Comparison of ENCODE assay signal across 9 cellular contexts in genomic region chr4:26372525-26373172, GRCh38. TPM values are rescaled to one million over a fixed set of nuclear protein-coding genes. Genes with fewer than 3 reads are reported as not detected.
A peak's percentile ranks its signal among the peaks of the same experiment; 100 is the strongest.
DNase-seq lines count a peak whose midpoint lies in the region; ATAC-seq and TF ChIP-seq lines count a peak whose summit lies in the region.
"Had no signal": no experiment of that assay in that cellular context is flagged by ENCODE, and none has a peak within 500 bp of the region (broad histone marks: within the 10 kb centered on the region; RNA-seq: fewer than 3 reads in every experiment).

No MANE protein-coding gene starts in this region.

- H3K27ac Mint-ChIP-seq in H9: peak overlapping the region; percentile 0 to 72 (median 3); a peak in 4 of 7 replicates
- H3K27ac Mint-ChIP-seq in naive thymus-derived CD8-positive, alpha-beta T cell: peak overlapping the region in 2 of 10 donors; percentile 6 to 77

- H3K23ac ChIP-seq in H9 (ENCODE audit: insufficient read length, low read depth, low read length): no peak overlapping the region

- peaks cover 8% of the 10 kb centered on the region; the same call in 1 of the 2 replicates for H3K4me1 ChIP-seq in H9 (ENCODE audit: insufficient read depth, low read length)
- peaks cover 16% of the 10 kb centered on the region for H3K4me1 ChIP-seq in Loucy (ENCODE audit: insufficient read depth, low read length, poor library complexity, severe bottlenecking)
- peaks cover 22% of the 10 kb centered on the region for H3K4me1 ChIP-seq in mammary epithelial cell (ENCODE audit: insufficient read depth, low read length)
- peaks cover 23 to 26% of the 10 kb centered on the region in 2 donors for H3K4me1 ChIP-seq in gastrocnemius medialis

- H3K9me3 ChIP-seq in H9 (ENCODE audit: control insufficient read depth, low read depth, low read length) (no peaks in the 10 kb centered on the region), Loucy (ENCODE audit: insufficient read depth, low read depth, low read length) (no peaks in the 10 kb centered on the region), mammary epithelial cell (replicated peaks; ENCODE audit: insufficient read depth, low read length) (no peaks in the 10 kb centered on the region), gastrocnemius medialis (no peaks in the 10 kb centered on the region)
- H3K9me3 ChIP-seq: heart left ventricle had no signal

- no peak overlapping the region for H2BK120ac ChIP-seq in H9 (ENCODE audit: low read depth, low read length, poor library complexity, severe bottlenecking)

- H3K36me3 ChIP-seq in Loucy (ENCODE audit: insufficient read depth, low read length) (no peaks in the 10 kb centered on the region; the same call in 1 of the 2 replicates), mammary epithelial cell (ENCODE audit: insufficient read depth, low read length) (no peaks in the 10 kb centered on the region), gastrocnemius medialis (no peaks in the 10 kb centered on the region)

- peaks cover 60% of the 10 kb centered on the region for H3K79me2 ChIP-seq in H9 (ENCODE audit: insufficient read depth, low read length)
- H3K79me2 ChIP-seq in Loucy (ENCODE audit: insufficient read depth, low read length): peaks cover 80% of the 10 kb centered on the region
- H3K79me2 ChIP-seq in mammary epithelial cell (ENCODE audit: insufficient read depth, low read length): peaks cover 56% of the 10 kb centered on the region

- no peaks in the 10 kb centered on the region for H4K20me1 ChIP-seq in H9 (ENCODE audit: control insufficient read depth, insufficient read depth, insufficient read length)
- H4K20me1 ChIP-seq in Loucy (ENCODE audit: insufficient read depth, low read length, poor library complexity, severe bottlenecking): peaks cover 98% of the 10 kb centered on the region
- no peaks in the 10 kb centered on the region for H4K20me1 ChIP-seq in mammary epithelial cell (ENCODE audit: insufficient read depth, low read length)

- H4K5ac ChIP-seq in H9 (ENCODE audit: insufficient read length, low read depth, low read length): no peak overlapping the region

- no peak overlapping the region for H4K8ac ChIP-seq in H9 (replicated peaks; ENCODE audit: insufficient read length, low read depth, low read length)

- H3K27ac ChIP-seq in H9 (ENCODE audit: insufficient read length, low read depth, low read length): no peak overlapping the region
- no peak overlapping the region for H3K27ac ChIP-seq in mammary epithelial cell (ENCODE audit: insufficient read depth, low read depth, low read length)
- H3K27ac ChIP-seq in gastrocnemius medialis: no peak overlapping the region
- H3K27ac ChIP-seq: heart left ventricle had no signal

- CTCF ChIA-PET in mammary epithelial cell (lab: Charles Lee; ENCODE audit: low non-redundant PET): interaction anchor here (0.7 kb wide), 2 partner anchors 245 to 350 kb away, joined by 3 to 5 read pairs; no protein-coding TSS in a partner anchor

- BruUV-seq in mammary epithelial cell (replicated peaks; lab: Mats Ljungman, UMichigan): no TSS peak

- no peak overlapping the region for H2BK12ac ChIP-seq in H9 (ENCODE audit: insufficient read length, low read depth, low read length)

- no peaks in the 10 kb centered on the region for H3K9me3 Mint-ChIP-seq in H9
- H3K9me3 Mint-ChIP-seq in naive thymus-derived CD8-positive, alpha-beta T cell: no peaks in the 10 kb centered on the region

- peaks cover 6% of the 10 kb centered on the region for H3F3A ChIP-seq in Loucy (ENCODE audit: low read depth)

- H2BK5ac ChIP-seq in H9 (ENCODE audit: insufficient read length, low read length): no peak overlapping the region

- H3K4me3 Mint-ChIP-seq in H9: no peak overlapping the region
- H3K4me3 Mint-ChIP-seq in naive thymus-derived CD8-positive, alpha-beta T cell: peak overlapping the region in 5 of 10 donors; percentile 4 to 49 (median 44)

- peaks cover 0 to 8% (median 0%) of the 10 kb centered on the region in 3 experiments; a peak in 3 of 7 replicates for H3K36me3 Mint-ChIP-seq in H9 (ENCODE audit: insufficient read depth in 1 of 3, low read depth in 3 of 3)
- peaks cover 0 to 25% (median 16%) of the 10 kb centered on the region in 3 donors for H3K36me3 Mint-ChIP-seq in naive thymus-derived CD8-positive, alpha-beta T cell

- no peak overlapping the region for H4K91ac ChIP-seq in H9 (ENCODE audit: insufficient read length, low read depth, low read length)

- peaks cover 53 to 57% of the 10 kb centered on the region in 2 experiments for H3K4me1 Mint-ChIP-seq in H9
- peaks cover 19 to 55% (median 44%) of the 10 kb centered on the region in 4 donors for H3K4me1 Mint-ChIP-seq in naive thymus-derived CD8-positive, alpha-beta T cell

- dilution Hi-C loops in mammary epithelial cell (cut with HindIII; ENCODE audit: low sequenced_read_pairs): no loop called here

- H2AFZ ChIP-seq in H9 (ENCODE audit: low read length) (no peak overlapping the region), Loucy (ENCODE audit: low read length) (no peak overlapping the region), mammary epithelial cell (ENCODE audit: low read depth, low read length) (no peak overlapping the region)

- ATAC-seq in naive thymus-derived CD8-positive, alpha-beta T cell: peak; percentile 93 to 94
- ATAC-seq in gastrocnemius medialis: no peak

- no peaks in the 10 kb centered on the region for H3K27me3 Mint-ChIP-seq in H9 (ENCODE audit: low read depth)
- H3K27me3 Mint-ChIP-seq in naive thymus-derived CD8-positive, alpha-beta T cell: peaks cover 0 to 6% (median 4%) of the 10 kb centered on the region in 5 donors

- in situ Hi-C loops in mammary epithelial cell (cut with MboI; ENCODE audit: low sequenced_read_pairs in 2 of 2) (no loop called here), gastrocnemius medialis (cut with MboI; ENCODE audit: low sequenced_read_pairs in 4 of 4) (no loop called here)

- intact Hi-C loops in mammary epithelial cell (cut with micrococcal nuclease): no loop called here
- intact Hi-C loops in gastrocnemius medialis (cut with DNase I; ENCODE audit: low total_unique reads): no loop called here

- no peak overlapping the region for H2BK15ac ChIP-seq in H9 (ENCODE audit: low read depth, low read length)

- no peaks in the 10 kb centered on the region for H3K27me3 ChIP-seq in H9 (ENCODE audit: insufficient read depth, low read length)
- H3K27me3 ChIP-seq in Loucy (ENCODE audit: insufficient read depth, low read length, poor library complexity, severe bottlenecking): no peaks in the 10 kb centered on the region
- no peaks in the 10 kb centered on the region for H3K27me3 ChIP-seq in mammary epithelial cell (ENCODE audit: insufficient read depth, low read length)
- no peaks in the 10 kb centered on the region for H3K27me3 ChIP-seq in gastrocnemius medialis
- H3K27me3 ChIP-seq: heart left ventricle had no signal

- H3K4me2 ChIP-seq in H9 (ENCODE audit: insufficient read depth, insufficient read length, low read length): no peak overlapping the region
- H3K4me2 ChIP-seq in Loucy (ENCODE audit: low read depth, low read length, poor library complexity, severe bottlenecking): peak overlapping the region; percentile 47
- no peak overlapping the region for H3K4me2 ChIP-seq in mammary epithelial cell (ENCODE audit: insufficient read depth, low read depth, low read length)

- WGBS in H9 (ENCODE audit: extremely low coverage, insufficient read length, low lambda C conversion rate): no CpG with 5 or more reads among the region's 5 CpGs
- 26% methylated on average over 4 of the region's 5 CpGs for WGBS in mammary epithelial cell (ENCODE audit: low coverage, missing lambda C conversion rate)

- H2AK5ac ChIP-seq in H9 (ENCODE audit: insufficient read length, low read length): no peak overlapping the region

- TF ChIP-seq POLR2A in gastrocnemius medialis (IDR thresholded peaks at IDR 0.05): no peak

- H3K56ac ChIP-seq in H9 (ENCODE audit: insufficient read length, low read depth, low read length): no peak overlapping the region

- DNase-seq in NCI-H2196 (lab: John Stamatoyannopoulos, UW; ENCODE audit: unreplicated experiment) (peak; percentile 52), NCI-H2196 treated with DMSO at 0.1 percent for 48 hours (lab: John Stamatoyannopoulos, UW; ENCODE audit: unreplicated experiment) (no peak), H9 (no peak), T follicular helper cell (ENCODE audit: low read depth) (peak; percentile 9), mammary epithelial cell (peak; percentile 48), gastrocnemius medialis (no peak)
- DNase-seq in naive thymus-derived CD8-positive, alpha-beta T cell: peak in 9 of 10 donors; percentile 10 to 77 (median 65)

- H3K9me2 ChIP-seq in Loucy (replicated peaks; ENCODE audit: low read depth, low read length): no peaks in the 10 kb centered on the region

- no peak overlapping the region for H3K18ac ChIP-seq in H9 (ENCODE audit: insufficient read length, low read depth, low read length)

- H3K4me3 ChIP-seq in Loucy (ENCODE audit: low read length, poor library complexity, severe bottlenecking) (no peak overlapping the region), mammary epithelial cell (replicated peaks in 1 of 3; ENCODE audit: insufficient read depth in 1 of 3, low read depth in 2 of 3, low read length in 3 of 3) (no peak overlapping the region), gastrocnemius medialis (no peak overlapping the region)
- H3K4me3 ChIP-seq: heart left ventricle had no signal

- H3K4ac ChIP-seq in H9 (ENCODE audit: low read depth, low read length): no peak overlapping the region

- no peaks in the 10 kb centered on the region for H3K79me1 ChIP-seq in H9 (ENCODE audit: insufficient read depth, low read depth, low read length, poor library complexity, severe bottlenecking)

- H3K9ac ChIP-seq in H9 (ENCODE audit: extremely low read depth, insufficient read length, low read length) (no peak overlapping the region), Loucy (ENCODE audit: low read depth, low read length, poor library complexity, severe bottlenecking) (no peak overlapping the region), mammary epithelial cell (ENCODE audit: insufficient read depth, low read length) (no peak overlapping the region)

- POLR2A ChIA-PET in naive thymus-derived CD8-positive, alpha-beta T cell (lab: Charles Lee): no interaction called here

- no peak overlapping the region for H2BK20ac ChIP-seq in H9 (ENCODE audit: low read depth, low read length, poor library complexity, severe bottlenecking)

- TF ChIP-seq CTCF in H9 (conservative IDR thresholded peaks at IDR 0.05) (no peak), Loucy (conservative IDR thresholded peaks at IDR 0.05; ENCODE audit: low read length) (no peak), mammary epithelial cell (conservative IDR thresholded peaks at IDR 0.05 in 1 of 2, IDR thresholded peaks at IDR 0.05 in 1 of 2; ENCODE audit: extremely low read depth in 1 of 2, insufficient read depth in 1 of 2, low read depth in 1 of 2, low read length in 2 of 2) (no peak), gastrocnemius medialis (IDR thresholded peaks at IDR 0.05 in 4 of 5, conservative IDR thresholded peaks at IDR 0.05 in 1 of 5) (no peak)

- no peak overlapping the region for H3T11ph ChIP-seq in H9 (ENCODE audit: low read length)

- H3K14ac ChIP-seq in H9 (ENCODE audit: insufficient read depth, low read length): no peak overlapping the region

- H3K23me2 ChIP-seq in H9 (ENCODE audit: insufficient read length, low read depth, low read length, poor library complexity, severe bottlenecking): no peaks in the 10 kb centered on the region

RNA-seq across cellular contexts. Expression of gene RBPJ, which starts 51.8 kb away (rescaled TPM):
- total RNA-seq in H9 (2021) (155 and 166 TPM in 2 replicates), mammary epithelial cell (10 to 100 TPM; 26.8 to 35.3 TPM), gastrocnemius medialis (10 to 100 TPM; 22.8 to 73.3 (median 37.1) TPM)
- polyA plus RNA-seq in mammary epithelial cell: 29.5 TPM
- 21.7 TPM for polyA minus RNA-seq in mammary epithelial cell
- total RNA-seq in naive thymus-derived CD8-positive, alpha-beta T cell: 10 to 100 TPM; 56.2 to 59.6 TPM
- polyA plus RNA-seq in naive thymus-derived CD8-positive, alpha-beta T cell: 10 to 100 TPM; 49.1 to 78.4 (median 73.2) TPM

Comparison
In these comparisons a context has a peak if more than half of its experiments do, and no peak if none do; other contexts are left out.
1. DNase-seq: peak in NCI-H2196 (single experiment), T follicular helper cell (single experiment), mammary epithelial cell (single experiment) and naive thymus-derived CD8-positive, alpha-beta T cell (9 of 10); none in NCI-H2196 treated with DMSO at 0.1 percent for 48 hours (single experiment), H9 (single experiment) and gastrocnemius medialis (0 of 2).
2. ATAC-seq: peak in naive thymus-derived CD8-positive, alpha-beta T cell (2 of 2); none in gastrocnemius medialis (0 of 2).